ENCODE assay signal across 1 cellular context in the genomic region with DNA sequence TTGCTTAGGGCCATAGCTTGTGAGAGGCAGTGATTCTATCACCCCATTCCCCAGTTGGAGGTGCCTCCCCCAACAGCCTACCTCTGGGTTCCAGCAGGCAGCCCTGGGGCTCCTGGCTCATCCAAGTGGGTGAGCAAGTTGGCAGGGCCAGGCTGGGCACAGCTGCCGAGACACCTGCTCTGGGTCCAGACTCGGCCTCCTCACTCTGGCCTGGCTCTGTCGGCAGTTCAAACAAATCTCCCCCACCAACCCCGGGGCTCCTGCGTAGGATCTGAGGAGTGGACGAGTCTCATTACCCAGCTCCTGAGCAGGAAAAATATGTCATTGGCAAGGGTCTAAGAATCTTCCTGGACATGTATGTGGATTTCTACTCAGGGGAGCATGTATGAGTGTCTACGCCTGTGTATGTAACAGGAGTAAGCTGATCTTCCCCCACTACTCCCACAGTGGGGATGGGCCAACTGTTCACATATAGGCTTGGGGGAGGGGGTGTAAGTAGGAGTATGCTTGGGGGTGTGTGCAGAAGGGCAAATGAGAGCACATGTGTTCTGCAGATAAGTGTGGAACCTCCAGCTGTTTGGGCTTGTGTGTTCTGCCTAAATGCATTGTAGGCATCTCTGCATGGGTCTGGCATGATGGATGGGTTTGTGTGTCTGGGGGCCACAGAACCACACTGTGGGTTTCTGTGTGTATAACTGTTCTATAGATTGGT.
TF ChIP-seq lines count a peak whose summit lies in the region.

No MANE protein-coding gene starts in this region.

TF ChIP-seq in HepG2, 621 proteins besides CTCF, POLR2A, EP300 and RAD21 (continued from another document and continues in another):
- TF ChIP-seq, protein P1, sequence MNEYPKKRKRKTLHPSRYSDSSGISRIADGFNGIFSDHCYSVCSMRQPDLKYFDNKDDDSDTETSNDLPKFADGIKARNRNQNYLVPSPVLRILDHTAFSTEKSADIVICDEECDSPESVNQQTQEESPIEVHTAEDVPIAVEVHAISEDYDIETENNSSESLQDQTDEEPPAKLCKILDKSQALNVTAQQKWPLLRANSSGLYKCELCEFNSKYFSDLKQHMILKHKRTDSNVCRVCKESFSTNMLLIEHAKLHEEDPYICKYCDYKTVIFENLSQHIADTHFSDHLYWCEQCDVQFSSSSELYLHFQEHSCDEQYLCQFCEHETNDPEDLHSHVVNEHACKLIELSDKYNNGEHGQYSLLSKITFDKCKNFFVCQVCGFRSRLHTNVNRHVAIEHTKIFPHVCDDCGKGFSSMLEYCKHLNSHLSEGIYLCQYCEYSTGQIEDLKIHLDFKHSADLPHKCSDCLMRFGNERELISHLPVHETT (CRISPR knock-in tag; conservative IDR thresholded peaks at IDR 0.05): peak; percentile 56; the same call in 1 of the 2 replicates
- TF ChIP-seq WIZ (CRISPR knock-in tag; IDR thresholded peaks at IDR 0.05) (peak; percentile 89; the same call in 1 of the 2 replicates), RORA (CRISPR knock-in tag; IDR thresholded peaks at IDR 0.05) (no peak), CEBPB (IDR thresholded peaks at IDR 0.05; ENCODE audit: borderline replicate concordance, low read depth, low read length) (no peak), TBP (CRISPR knock-in tag; IDR thresholded peaks at IDR 0.05) (no peak), SNRNP70 (IDR thresholded peaks at IDR 0.05; ENCODE audit: low read depth, low read length) (no peak), ERF (CRISPR knock-in tag; IDR thresholded peaks at IDR 0.05) (peak; percentile 22; the same call in 1 of the 2 replicates), TP53 (CRISPR knock-in tag; conservative IDR thresholded peaks at IDR 0.05) (peak; percentile 17; the same call in 1 of the 2 replicates), GABPA (IDR thresholded peaks at IDR 0.05; ENCODE audit: low read depth, low read length) (no peak), GABPA (CRISPR knock-in tag; IDR thresholded peaks at IDR 0.05; ENCODE audit: low read depth) (no peak), ZNF720 (CRISPR knock-in tag; IDR thresholded peaks at IDR 0.05) (no peak; the same call in 1 of the 2 replicates), ZNF333 (CRISPR knock-in tag; IDR thresholded peaks at IDR 0.05; ENCODE audit: borderline replicate concordance) (peak; percentile 68; the same call in 1 of the 2 replicates), PAWR (CRISPR knock-in tag; IDR thresholded peaks at IDR 0.05; ENCODE audit: borderline replicate concordance) (no peak), ZNF605 (CRISPR knock-in tag; IDR thresholded peaks at IDR 0.05) (0 out of 2 replicates have a peak, but pooled peaks have one; percentile 25), EHMT2 (IDR thresholded peaks at IDR 0.05; ENCODE audit: borderline replicate concordance, low read depth, low read length) (no peak), ZNF232 (CRISPR knock-in tag; IDR thresholded peaks at IDR 0.05; ENCODE audit: borderline replicate concordance) (no peak; the same call in none of the 2 replicates), ZNF788 (CRISPR knock-in tag; IDR thresholded peaks at IDR 0.05; ENCODE audit: borderline replicate concordance) (peak; percentile 93), MBNL3 (CRISPR knock-in tag; conservative IDR thresholded peaks at IDR 0.05) (no peak)
- TF ChIP-seq, protein P2, sequence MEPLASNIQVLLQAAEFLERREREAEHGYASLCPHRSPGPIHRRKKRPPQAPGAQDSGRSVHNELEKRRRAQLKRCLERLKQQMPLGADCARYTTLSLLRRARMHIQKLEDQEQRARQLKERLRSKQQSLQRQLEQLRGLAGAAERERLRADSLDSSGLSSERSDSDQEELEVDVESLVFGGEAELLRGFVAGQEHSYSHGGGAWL (CRISPR knock-in tag; IDR thresholded peaks at IDR 0.05): peak; percentile 52; the same call in 1 of the 2 replicates
- TF ChIP-seq, protein P3, sequence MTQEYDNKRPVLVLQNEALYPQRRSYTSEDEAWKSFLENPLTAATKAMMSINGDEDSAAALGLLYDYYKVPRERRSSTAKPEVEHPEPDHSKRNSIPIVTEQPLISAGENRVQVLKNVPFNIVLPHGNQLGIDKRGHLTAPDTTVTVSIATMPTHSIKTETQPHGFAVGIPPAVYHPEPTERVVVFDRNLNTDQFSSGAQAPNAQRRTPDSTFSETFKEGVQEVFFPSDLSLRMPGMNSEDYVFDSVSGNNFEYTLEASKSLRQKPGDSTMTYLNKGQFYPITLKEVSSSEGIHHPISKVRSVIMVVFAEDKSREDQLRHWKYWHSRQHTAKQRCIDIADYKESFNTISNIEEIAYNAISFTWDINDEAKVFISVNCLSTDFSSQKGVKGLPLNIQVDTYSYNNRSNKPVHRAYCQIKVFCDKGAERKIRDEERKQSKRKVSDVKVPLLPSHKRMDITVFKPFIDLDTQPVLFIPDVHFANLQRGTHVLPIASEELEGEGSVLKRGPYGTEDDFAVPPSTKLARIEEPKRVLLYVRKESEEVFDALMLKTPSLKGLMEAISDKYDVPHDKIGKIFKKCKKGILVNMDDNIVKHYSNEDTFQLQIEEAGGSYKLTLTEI (CRISPR knock-in tag; conservative IDR thresholded peaks at IDR 0.05): no peak
- TF ChIP-seq, protein P4, sequence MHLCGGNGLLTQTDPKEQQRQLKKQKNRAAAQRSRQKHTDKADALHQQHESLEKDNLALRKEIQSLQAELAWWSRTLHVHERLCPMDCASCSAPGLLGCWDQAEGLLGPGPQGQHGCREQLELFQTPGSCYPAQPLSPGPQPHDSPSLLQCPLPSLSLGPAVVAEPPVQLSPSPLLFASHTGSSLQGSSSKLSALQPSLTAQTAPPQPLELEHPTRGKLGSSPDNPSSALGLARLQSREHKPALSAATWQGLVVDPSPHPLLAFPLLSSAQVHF (CRISPR knock-in tag; IDR thresholded peaks at IDR 0.05): peak; percentile 79; the same call in 1 of the 2 replicates
- TF ChIP-seq, protein P5, sequence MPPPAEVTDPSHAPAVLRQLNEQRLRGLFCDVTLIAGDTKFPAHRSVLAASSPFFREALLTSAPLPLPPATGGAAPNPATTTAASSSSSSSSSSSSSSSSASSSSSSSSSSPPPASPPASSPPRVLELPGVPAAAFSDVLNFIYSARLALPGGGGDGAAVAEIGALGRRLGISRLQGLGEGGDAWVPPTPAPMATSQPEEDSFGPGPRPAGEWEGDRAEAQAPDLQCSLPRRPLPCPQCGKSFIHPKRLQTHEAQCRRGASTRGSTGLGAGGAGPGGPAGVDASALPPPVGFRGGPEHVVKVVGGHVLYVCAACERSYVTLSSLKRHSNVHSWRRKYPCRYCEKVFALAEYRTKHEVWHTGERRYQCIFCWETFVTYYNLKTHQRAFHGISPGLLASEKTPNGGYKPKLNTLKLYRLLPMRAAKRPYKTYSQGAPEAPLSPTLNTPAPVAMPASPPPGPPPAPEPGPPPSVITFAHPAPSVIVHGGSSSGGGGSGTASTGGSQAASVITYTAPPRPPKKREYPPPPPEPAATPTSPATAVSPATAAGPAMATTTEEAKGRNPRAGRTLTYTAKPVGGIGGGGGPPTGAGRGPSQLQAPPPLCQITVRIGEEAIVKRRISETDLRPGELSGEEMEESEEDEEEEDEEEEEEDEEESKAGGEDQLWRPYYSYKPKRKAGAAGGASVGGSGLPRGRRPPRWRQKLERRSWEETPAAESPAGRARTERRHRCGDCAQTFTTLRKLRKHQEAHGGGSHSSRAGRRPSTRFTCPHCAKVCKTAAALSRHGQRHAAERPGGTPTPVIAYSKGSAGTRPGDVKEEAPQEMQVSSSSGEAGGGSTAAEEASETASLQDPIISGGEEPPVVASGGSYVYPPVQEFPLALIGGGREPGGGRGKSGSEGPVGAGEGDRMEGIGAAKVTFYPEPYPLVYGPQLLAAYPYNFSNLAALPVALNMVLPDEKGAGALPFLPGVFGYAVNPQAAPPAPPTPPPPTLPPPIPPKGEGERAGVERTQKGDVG (CRISPR knock-in tag; IDR thresholded peaks at IDR 0.05; ENCODE audit: borderline replicate concordance): no peak; the same call in 1 of the 2 replicates
- TF ChIP-seq, protein P6, sequence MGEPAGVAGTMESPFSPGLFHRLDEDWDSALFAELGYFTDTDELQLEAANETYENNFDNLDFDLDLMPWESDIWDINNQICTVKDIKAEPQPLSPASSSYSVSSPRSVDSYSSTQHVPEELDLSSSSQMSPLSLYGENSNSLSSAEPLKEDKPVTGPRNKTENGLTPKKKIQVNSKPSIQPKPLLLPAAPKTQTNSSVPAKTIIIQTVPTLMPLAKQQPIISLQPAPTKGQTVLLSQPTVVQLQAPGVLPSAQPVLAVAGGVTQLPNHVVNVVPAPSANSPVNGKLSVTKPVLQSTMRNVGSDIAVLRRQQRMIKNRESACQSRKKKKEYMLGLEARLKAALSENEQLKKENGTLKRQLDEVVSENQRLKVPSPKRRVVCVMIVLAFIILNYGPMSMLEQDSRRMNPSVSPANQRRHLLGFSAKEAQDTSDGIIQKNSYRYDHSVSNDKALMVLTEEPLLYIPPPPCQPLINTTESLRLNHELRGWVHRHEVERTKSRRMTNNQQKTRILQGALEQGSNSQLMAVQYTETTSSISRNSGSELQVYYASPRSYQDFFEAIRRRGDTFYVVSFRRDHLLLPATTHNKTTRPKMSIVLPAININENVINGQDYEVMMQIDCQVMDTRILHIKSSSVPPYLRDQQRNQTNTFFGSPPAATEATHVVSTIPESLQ (CRISPR knock-in tag; conservative IDR thresholded peaks at IDR 0.05): no peak; the same call in 1 of the 2 replicates
- TF ChIP-seq, protein P7, sequence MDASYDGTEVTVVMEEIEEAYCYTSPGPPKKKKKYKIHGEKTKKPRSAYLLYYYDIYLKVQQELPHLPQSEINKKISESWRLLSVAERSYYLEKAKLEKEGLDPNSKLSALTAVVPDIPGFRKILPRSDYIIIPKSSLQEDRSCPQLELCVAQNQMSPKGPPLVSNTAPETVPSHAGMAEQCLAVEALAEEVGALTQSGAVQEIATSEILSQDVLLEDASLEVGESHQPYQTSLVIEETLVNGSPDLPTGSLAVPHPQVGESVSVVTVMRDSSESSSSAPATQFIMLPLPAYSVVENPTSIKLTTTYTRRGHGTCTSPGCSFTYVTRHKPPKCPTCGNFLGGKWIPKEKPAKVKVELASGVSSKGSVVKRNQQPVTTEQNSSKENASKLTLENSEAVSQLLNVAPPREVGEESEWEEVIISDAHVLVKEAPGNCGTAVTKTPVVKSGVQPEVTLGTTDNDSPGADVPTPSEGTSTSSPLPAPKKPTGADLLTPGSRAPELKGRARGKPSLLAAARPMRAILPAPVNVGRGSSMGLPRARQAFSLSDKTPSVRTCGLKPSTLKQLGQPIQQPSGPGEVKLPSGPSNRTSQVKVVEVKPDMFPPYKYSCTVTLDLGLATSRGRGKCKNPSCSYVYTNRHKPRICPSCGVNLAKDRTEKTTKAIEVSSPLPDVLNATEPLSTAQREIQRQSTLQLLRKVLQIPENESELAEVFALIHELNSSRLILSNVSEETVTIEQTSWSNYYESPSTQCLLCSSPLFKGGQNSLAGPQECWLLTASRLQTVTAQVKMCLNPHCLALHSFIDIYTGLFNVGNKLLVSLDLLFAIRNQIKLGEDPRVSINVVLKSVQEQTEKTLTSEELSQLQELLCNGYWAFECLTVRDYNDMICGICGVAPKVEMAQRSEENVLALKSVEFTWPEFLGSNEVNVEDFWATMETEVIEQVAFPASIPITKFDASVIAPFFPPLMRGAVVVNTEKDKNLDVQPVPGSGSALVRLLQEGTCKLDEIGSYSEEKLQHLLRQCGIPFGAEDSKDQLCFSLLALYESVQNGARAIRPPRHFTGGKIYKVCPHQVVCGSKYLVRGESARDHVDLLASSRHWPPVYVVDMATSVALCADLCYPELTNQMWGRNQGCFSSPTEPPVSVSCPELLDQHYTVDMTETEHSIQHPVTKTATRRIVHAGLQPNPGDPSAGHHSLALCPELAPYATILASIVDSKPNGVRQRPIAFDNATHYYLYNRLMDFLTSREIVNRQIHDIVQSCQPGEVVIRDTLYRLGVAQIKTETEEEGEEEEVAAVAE (CRISPR knock-in tag; IDR thresholded peaks at IDR 0.05; ENCODE audit: borderline replicate concordance): peak; percentile 77
- TF ChIP-seq, protein P8, sequence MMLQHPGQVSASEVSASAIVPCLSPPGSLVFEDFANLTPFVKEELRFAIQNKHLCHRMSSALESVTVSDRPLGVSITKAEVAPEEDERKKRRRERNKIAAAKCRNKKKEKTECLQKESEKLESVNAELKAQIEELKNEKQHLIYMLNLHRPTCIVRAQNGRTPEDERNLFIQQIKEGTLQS (CRISPR knock-in tag; IDR thresholded peaks at IDR 0.05): peak; percentile 62; the same call in 1 of the 2 replicates
- TF ChIP-seq, protein P9, sequence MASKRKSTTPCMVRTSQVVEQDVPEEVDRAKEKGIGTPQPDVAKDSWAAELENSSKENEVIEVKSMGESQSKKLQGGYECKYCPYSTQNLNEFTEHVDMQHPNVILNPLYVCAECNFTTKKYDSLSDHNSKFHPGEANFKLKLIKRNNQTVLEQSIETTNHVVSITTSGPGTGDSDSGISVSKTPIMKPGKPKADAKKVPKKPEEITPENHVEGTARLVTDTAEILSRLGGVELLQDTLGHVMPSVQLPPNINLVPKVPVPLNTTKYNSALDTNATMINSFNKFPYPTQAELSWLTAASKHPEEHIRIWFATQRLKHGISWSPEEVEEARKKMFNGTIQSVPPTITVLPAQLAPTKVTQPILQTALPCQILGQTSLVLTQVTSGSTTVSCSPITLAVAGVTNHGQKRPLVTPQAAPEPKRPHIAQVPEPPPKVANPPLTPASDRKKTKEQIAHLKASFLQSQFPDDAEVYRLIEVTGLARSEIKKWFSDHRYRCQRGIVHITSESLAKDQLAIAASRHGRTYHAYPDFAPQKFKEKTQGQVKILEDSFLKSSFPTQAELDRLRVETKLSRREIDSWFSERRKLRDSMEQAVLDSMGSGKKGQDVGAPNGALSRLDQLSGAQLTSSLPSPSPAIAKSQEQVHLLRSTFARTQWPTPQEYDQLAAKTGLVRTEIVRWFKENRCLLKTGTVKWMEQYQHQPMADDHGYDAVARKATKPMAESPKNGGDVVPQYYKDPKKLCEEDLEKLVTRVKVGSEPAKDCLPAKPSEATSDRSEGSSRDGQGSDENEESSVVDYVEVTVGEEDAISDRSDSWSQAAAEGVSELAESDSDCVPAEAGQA (IDR thresholded peaks at IDR 0.05; ENCODE audit: low read depth): no peak
- TF ChIP-seq, protein P9 (CRISPR knock-in tag; IDR thresholded peaks at IDR 0.05; ENCODE audit: borderline replicate concordance): peak; percentile 46; the same call in 1 of the 2 replicates
